In genomic region chr17:46111236-46111635, GRCh38 we compare ENCODE assay signal across 1 cellular context.
TF ChIP-seq lines count a peak whose summit lies in the region.

No MANE protein-coding gene starts in this region.

TF ChIP-seq in GM12878, 131 proteins besides CTCF, POLR2A, EP300 and RAD21:
- 0 out of 2 replicates have a peak, but pooled peaks have one; percentile 21 for TF ChIP-seq HDGF (IDR thresholded peaks at IDR 0.05)
